ENCODE assay signal across 1 cellular context in genomic region chr17:78952706-78953105, GRCh38.
TF ChIP-seq lines count a peak whose summit lies in the region.

No MANE protein-coding gene starts in this region.

TF ChIP-seq in H1, 55 proteins besides CTCF, POLR2A, EP300 and RAD21:
- TF ChIP-seq SP4 (IDR thresholded peaks at IDR 0.05; ENCODE audit: low read length) (no peak), KDM5A (IDR thresholded peaks at IDR 0.05; ENCODE audit: low read length) (no peak), TEAD4 (IDR thresholded peaks at IDR 0.05; ENCODE audit: low read depth, low read length) (no peak), KDM4A (IDR thresholded peaks at IDR 0.05; ENCODE audit: low read depth, low read length, severe bottlenecking) (no peak), MAX (IDR thresholded peaks at IDR 0.05) (no peak), POLR2AphosphoS5 (IDR thresholded peaks at IDR 0.05; ENCODE audit: low read depth, low read length) (no peak), TAF1 (IDR thresholded peaks at IDR 0.05; ENCODE audit: low read depth, low read length) (no peak), KDM1A (IDR thresholded peaks at IDR 0.05; ENCODE audit: borderline replicate concordance, low read length) (no peak), TBP (IDR thresholded peaks at IDR 0.05; ENCODE audit: low read depth, low read length) (no peak), SP2 (IDR thresholded peaks at IDR 0.05; ENCODE audit: low read length) (no peak), NANOG (IDR thresholded peaks at IDR 0.05; ENCODE audit: insufficient read depth, low read depth, low read length, poor library complexity, severe bottlenecking) (no peak), EZH2 (IDR thresholded peaks at IDR 0.05; ENCODE audit: low read depth, low read length, severe bottlenecking) (no peak), ATF3 (IDR thresholded peaks at IDR 0.05; ENCODE audit: insufficient read depth, low read depth, low read length) (no peak), ATF2 (IDR thresholded peaks at IDR 0.05; ENCODE audit: low read length) (no peak), BRCA1 (IDR thresholded peaks at IDR 0.05; ENCODE audit: low read depth, low read length) (no peak)
